In the genomic region with DNA sequence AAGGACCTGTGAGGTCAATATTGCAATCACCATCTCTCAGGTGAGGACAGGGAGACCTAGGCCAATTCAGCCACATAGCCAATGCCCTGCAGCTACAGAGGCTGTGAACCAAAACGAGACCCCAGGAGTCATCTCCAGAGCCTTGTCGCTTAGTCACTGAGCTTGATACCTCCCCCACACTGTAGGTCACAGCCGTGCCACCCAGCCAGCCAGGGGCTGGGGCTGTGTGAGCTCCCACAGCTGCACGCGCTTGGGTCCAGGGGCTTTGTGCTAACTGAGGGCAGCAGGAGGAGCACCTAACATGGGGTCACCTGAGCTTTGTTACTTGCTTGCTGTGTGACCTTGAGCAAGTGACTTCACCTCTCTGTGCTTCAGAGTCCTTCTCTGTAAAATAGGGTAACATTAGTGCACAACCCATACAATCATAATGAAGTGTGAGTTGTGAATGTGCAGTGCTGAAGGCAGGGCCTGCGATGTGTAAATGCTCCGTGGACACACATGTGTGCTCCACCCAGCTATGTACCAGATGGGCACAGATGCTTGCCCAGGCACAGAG, we compare ENCODE assay signal across 1 cellular context.
TF ChIP-seq lines count a peak whose summit lies in the region.

No MANE protein-coding gene starts in this region.

TF ChIP-seq in HepG2, 621 proteins besides CTCF, POLR2A, EP300 and RAD21:
- TF ChIP-seq ZNF703 (CRISPR knock-in tag; IDR thresholded peaks at IDR 0.05; ENCODE audit: borderline replicate concordance) (no peak), JARID2 (CRISPR knock-in tag; IDR thresholded peaks at IDR 0.05; ENCODE audit: insufficient replicate concordance) (no peak), ZSCAN22 (CRISPR knock-in tag; IDR thresholded peaks at IDR 0.05) (no peak), BATF2 (CRISPR knock-in tag; IDR thresholded peaks at IDR 0.05) (no peak), ZNF768 (CRISPR knock-in tag; IDR thresholded peaks at IDR 0.05) (peak; percentile 97), ZFP1 (CRISPR knock-in tag; IDR thresholded peaks at IDR 0.05) (no peak)
